13 cellular contexts compared by ENCODE assay signal in the genomic region with DNA sequence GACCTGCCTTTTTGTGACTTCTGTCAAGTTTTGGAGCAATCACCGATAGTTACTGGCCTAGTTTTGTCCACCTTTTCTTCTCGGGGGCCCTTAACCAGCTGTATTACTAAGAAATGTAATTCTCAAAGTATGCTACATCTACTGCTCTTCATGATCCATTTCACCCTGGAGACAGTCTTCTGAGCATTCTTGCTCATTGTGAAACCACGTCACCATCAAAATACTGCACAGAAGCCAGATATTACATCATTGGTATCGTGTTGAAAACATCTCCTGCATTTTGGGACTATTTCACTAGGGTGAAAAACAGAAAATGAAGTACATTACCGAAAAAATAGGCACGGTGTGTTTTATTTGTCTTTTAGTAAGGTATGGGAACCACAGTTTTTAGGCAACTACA. TPM values are rescaled to one million over a fixed set of nuclear protein-coding genes. Genes with fewer than 3 reads are reported as not detected.
A peak's percentile ranks its signal among the peaks of the same experiment; 100 is the strongest.
DNase-seq lines count a peak whose midpoint lies in the region; ATAC-seq and TF ChIP-seq lines count a peak whose summit lies in the region.
"Had no signal": no experiment of that assay in that cellular context is flagged by ENCODE, and none has a peak within 500 bp of the region (broad histone marks: within the 10 kb centered on the region; RNA-seq: fewer than 3 reads in every experiment).

No MANE protein-coding gene starts in this region.

- DNase-seq in fibroblast of the aortic adventitia (ENCODE audit: low read depth) (peak; percentile 64), NCI-H510A treated with DMSO at 0.1 percent for 48 hours (lab: John Stamatoyannopoulos, UW) (no peak), BE2C (no peak), NCI-H82 (lab: John Stamatoyannopoulos, UW) (no peak), left lung (no peak)
- DNase-seq: activated CD4-positive, alpha-beta T cell treated with anti-CD3 and anti-CD28 coated beads, Interleukin-2, amount 50 U/mL, for 4 hours; GOT3; MG63; RPMI8226 had no signal

- no peak overlapping the region for H3K27ac ChIP-seq in left lung
- H3K27ac ChIP-seq: ascending aorta had no signal

- ATAC-seq in GM18499 (IDR thresholded peaks at IDR 0.05; ENCODE audit: insufficient read depth, unreplicated experiment) (peak; percentile 86), GM21381 (IDR thresholded peaks at IDR 0.05; ENCODE audit: unreplicated experiment) (peak; percentile 65), HG03342 (IDR thresholded peaks at IDR 0.05; ENCODE audit: unreplicated experiment) (peak; percentile 85), left lung (no peak)

- H3K4me1 ChIP-seq in BE2C (no peaks in the 10 kb centered on the region), left lung (no peaks in the 10 kb centered on the region)
- H3K4me1 ChIP-seq: ascending aorta had no signal

- no peak overlapping the region for H3K4me3 ChIP-seq in fibroblast of the aortic adventitia (ENCODE audit: low read depth, low read length)
- no peak overlapping the region for H3K4me3 ChIP-seq in BE2C (ENCODE audit: low read depth, low read length)
- H3K4me3 ChIP-seq in left lung: no peak overlapping the region
- H3K4me3 ChIP-seq: ascending aorta, MG63 had no signal

- H3K36me3 ChIP-seq in BE2C (no peaks in the 10 kb centered on the region), left lung (no peaks in the 10 kb centered on the region)
- H3K36me3 ChIP-seq: ascending aorta, MG63 had no signal

- TF ChIP-seq CTCF in fibroblast of the aortic adventitia (IDR thresholded peaks at IDR 0.05; ENCODE audit: insufficient read depth, low read length) (no peak), BE2C (IDR thresholded peaks at IDR 0.05; ENCODE audit: low read depth, low read length) (no peak), left lung (IDR thresholded peaks at IDR 0.05) (no peak)

- H3K27me3 ChIP-seq in BE2C (no peaks in the 10 kb centered on the region), left lung (no peaks in the 10 kb centered on the region)
- H3K27me3 ChIP-seq: ascending aorta, MG63 had no signal

- intact Hi-C loops in left lung (cut with DNase I): no loop called here

- H3K9me3 ChIP-seq in BE2C: no peaks in the 10 kb centered on the region
- H3K9me3 ChIP-seq in left lung: peaks cover 0 to 24% of the 10 kb centered on the region in 2 donors

RNA-seq across cellular contexts. Expression of gene LYPD6B, which starts 11.7 kb away (rescaled TPM):
- 0.18 TPM in 1 of 2 replicates, not detected in the other for total RNA-seq in fibroblast of the aortic adventitia (ENCODE audit: low replicate concordance)
- not detected for polyA plus RNA-seq in BE2C (2012; ENCODE audit: insufficient read depth, insufficient read length, low read depth)
- total RNA-seq in left lung: under 1 TPM; 0.79 to 0.81 TPM
- total RNA-seq: ascending aorta had no signal
